Comparison of ENCODE assay signal across 8 cellular contexts in genomic region chr5:1386274-1386717, GRCh38. TPM values are rescaled to one million over a fixed set of nuclear protein-coding genes. Genes with fewer than 3 reads are reported as not detected.
DNase-seq lines count a peak whose midpoint lies in the region; ATAC-seq and TF ChIP-seq lines count a peak whose summit lies in the region.

No MANE protein-coding gene starts in this region.

- H3K27ac ChIP-seq in PC-3 (ENCODE audit: low read length) (no peak overlapping the region), upper lobe of left lung (peak overlapping the region; percentile 85 to 90 (median 88))

- POLR2A ChIA-PET in PC-3 (lab: Charles Lee; ENCODE audit: unreplicated experiment) = no interaction called here

- peak in 2 of 4 donors; percentile 68 to 70 for TF ChIP-seq POLR2A in upper lobe of left lung (IDR thresholded peaks at IDR 0.05)

- intact Hi-C loops in PC-3 (cut with micrococcal nuclease) = no loop called here
- intact Hi-C loops in Right ventricle myocardium superior (cut with DNase I) = loop anchor here (10.0 kb wide), 1 partner anchor 259 kb away; no protein-coding TSS in a partner anchor

- H4K20me1 ChIP-seq in PC-3 (ENCODE audit: low read length) = no peaks in the 10 kb centered on the region

- H3K79me2 ChIP-seq in PC-3 (ENCODE audit: low read length) = no peaks in the 10 kb centered on the region

- in situ Hi-C loops in ACHN (cut with HindIII; ENCODE audit: low pct_ligation_motif_present, low pct_unique_long_range_greater_than_20kb, low sequenced_read_pairs) = no loop called here

- no peaks in the 10 kb centered on the region for H3F3A ChIP-seq in PC-3 (ENCODE audit: low read length, unreplicated experiment)

- ATAC-seq in GM18907 (IDR thresholded peaks at IDR 0.05; ENCODE audit: unreplicated experiment) (peak; percentile 40), HG03175 (IDR thresholded peaks at IDR 0.05; ENCODE audit: unreplicated experiment) (peak; percentile 48), PC-3 (peak; percentile 64), Right ventricle myocardium superior (ENCODE audit: poor library complexity) (peak; percentile 81), upper lobe of left lung (ENCODE audit: low FRiP score in 2 of 2) (peak; percentile 74 to 80)

- DNase-seq in ACHN (peak; percentile 7), PC-3 (peak; percentile 51), Right ventricle myocardium superior (peak; percentile 71), pons (ENCODE audit: low spot score) (peak; percentile 47), upper lobe of left lung (peak; percentile 81 to 95)
- DNase-seq in activated gamma-delta T cell treated with anti-CD3 and anti-CD28 coated beads, Interleukin-2, amount 50 U/mL, for 16 hours (ENCODE audit: low read depth) = peak; percentile 50

- H3K4me2 ChIP-seq in PC-3 (ENCODE audit: low read length) = peak overlapping the region; percentile 100

- CTCF ChIA-PET in PC-3 (lab: Charles Lee) = no interaction called here

- no peaks in the 10 kb centered on the region for H3K9me3 ChIP-seq in PC-3 (ENCODE audit: low read length)
- no peaks in the 10 kb centered on the region for H3K9me3 ChIP-seq in upper lobe of left lung

- TF ChIP-seq EP300 in upper lobe of left lung (IDR thresholded peaks at IDR 0.05) = no peak

- H3K36me3 ChIP-seq in PC-3 (ENCODE audit: low read depth, low read length) (no peaks in the 10 kb centered on the region), upper lobe of left lung (no peaks in the 10 kb centered on the region)

- H3K27me3 ChIP-seq in PC-3 (ENCODE audit: low read length) = no peaks in the 10 kb centered on the region
- H3K27me3 ChIP-seq in upper lobe of left lung = no peaks in the 10 kb centered on the region

- peak overlapping the region; percentile 52 for H3K9ac ChIP-seq in PC-3 (ENCODE audit: low read length)

- no peaks in the 10 kb centered on the region for H3K9me2 ChIP-seq in PC-3 (replicated peaks; ENCODE audit: low read length)

- no TSS peak for BruUV-seq in PC-3 (replicated peaks; lab: Mats Ljungman, UMichigan)

- peak overlapping the region; percentile 96 for H2AFZ ChIP-seq in PC-3 (ENCODE audit: low read length)

- H3K4me3 ChIP-seq in PC-3 (ENCODE audit: low read length) = peak overlapping the region; percentile 80
- peak overlapping the region; percentile 37 to 74 (median 61) for H3K4me3 ChIP-seq in upper lobe of left lung

- WGBS in upper lobe of left lung, 2 donors = 0 to 2% methylated on average over 22 to 26 of the region's 36 CpGs

- TF ChIP-seq CTCF in PC-3 (conservative IDR thresholded peaks at IDR 0.05; ENCODE audit: low read depth, low read length) (no peak), upper lobe of left lung (IDR thresholded peaks at IDR 0.05) (no peak)

- H3K4me1 ChIP-seq in PC-3 (ENCODE audit: insufficient read depth, low read length) = peaks cover 12% of the 10 kb centered on the region
- peaks cover 4 to 19% (median 12%) of the 10 kb centered on the region in 4 donors for H3K4me1 ChIP-seq in upper lobe of left lung

RNA-seq across cellular contexts. Expression of gene CLPTM1L, which starts 41.4 kb away (rescaled TPM):
- 373 and 463 TPM in 2 replicates for total RNA-seq in PC-3 (2014; rRNA removed)
- 30.4 TPM for total RNA-seq in Right ventricle myocardium superior
- total RNA-seq in upper lobe of left lung = 100 to 1,000 TPM; 135 to 311 (median 204) TPM

RNA-seq across cellular contexts. Expression of gene SLC6A3, which starts 58.9 kb away (rescaled TPM):
- not detected in 2 replicates for total RNA-seq in PC-3 (2014; rRNA removed)
- not detected for total RNA-seq in Right ventricle myocardium superior
- total RNA-seq in upper lobe of left lung = 1 to 10 TPM in 1 of 6 donors, under 1 TPM in 3, not detected in 2; 0.15 to 1.2 (median 0.36) TPM

Comparison
In these comparisons a context has a peak if more than half of its experiments do, and no peak if none do; other contexts are left out.
1. DNase-seq: peak in every context shown above with its lines; median percentile 88 in upper lobe of left lung; 71 in Right ventricle myocardium superior; 51 in PC-3; 50 in activated gamma-delta T cell treated with anti-CD3 and anti-CD28 coated beads, Interleukin-2, amount 50 U/mL, for 16 hours; 47 in pons; 7 in ACHN.